Comparison of ENCODE assay signal across 21 cellular contexts in the genomic region with DNA sequence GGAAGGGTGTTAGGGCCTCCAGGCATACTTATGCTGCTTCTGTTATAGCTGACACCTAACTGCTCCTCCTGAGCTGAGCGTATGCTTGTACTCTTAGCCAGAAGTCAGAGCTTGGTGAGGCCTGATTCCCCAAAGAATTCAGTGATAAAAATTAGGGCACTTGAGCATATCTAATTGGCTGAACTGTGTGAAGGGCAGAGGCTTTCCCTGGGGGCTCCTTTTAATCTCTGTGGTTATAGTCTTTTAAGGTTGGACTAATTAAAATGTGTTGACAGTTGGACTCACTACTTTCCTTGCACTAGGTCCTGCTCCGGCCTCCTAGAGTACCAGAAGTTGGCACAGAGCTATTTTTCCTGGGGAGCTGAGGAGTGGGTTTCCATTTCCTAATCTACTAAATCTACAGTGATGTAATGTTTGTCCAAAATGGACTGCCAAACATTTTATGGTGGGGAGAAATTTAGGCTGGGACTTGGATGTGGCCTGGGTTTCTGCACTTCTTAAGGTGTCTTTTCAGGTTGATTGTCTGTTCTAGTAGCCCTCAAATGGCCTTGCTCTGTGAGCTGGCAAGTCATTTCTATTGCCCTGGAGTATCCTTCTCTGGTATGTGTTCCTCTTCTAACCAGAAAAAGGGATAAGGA. TPM values are rescaled to one million over a fixed set of nuclear protein-coding genes. Genes with fewer than 3 reads are reported as not detected.
A peak's percentile ranks its signal among the peaks of the same experiment; 100 is the strongest.
DNase-seq lines count a peak whose midpoint lies in the region; ATAC-seq and TF ChIP-seq lines count a peak whose summit lies in the region.
"Had no signal": no experiment of that assay in that cellular context is flagged by ENCODE, and none has a peak within 500 bp of the region (broad histone marks: within the 10 kb centered on the region; RNA-seq: fewer than 3 reads in every experiment).

No MANE protein-coding gene starts in this region.

- H3K79me2 ChIP-seq in OCI-LY7 (ENCODE audit: insufficient read depth, low read depth, low read length) (peaks cover 6% of the 10 kb centered on the region; the same call in 1 of the 2 replicates), PC-3 (ENCODE audit: low read length) (peaks cover 56% of the 10 kb centered on the region)

- no peaks in the 10 kb centered on the region for H3K9me3 ChIP-seq in BLaER1 treated with 17β-estradiol and CSF1 and Interleukin-3, amounts not matched to agents 10 nM and 100 nM (replicated peaks in 1 of 11)
- no peaks in the 10 kb centered on the region for H3K9me3 ChIP-seq in CD8-positive, alpha-beta T cell (ENCODE audit: low read length)
- H3K9me3 ChIP-seq in OCI-LY7 (ENCODE audit: low read length), result no peaks in the 10 kb centered on the region
- H3K9me3 ChIP-seq in BE2C, result no peaks in the 10 kb centered on the region
- no peaks in the 10 kb centered on the region for H3K9me3 ChIP-seq in PC-3 (ENCODE audit: low read length)
- H3K9me3 ChIP-seq: transverse colon had no signal

- peaks cover 85% of the 10 kb centered on the region for H3K4me1 Mint-ChIP-seq in CD8-positive, alpha-beta T cell (ENCODE audit: low read depth)
- peaks cover 48 to 96% (median 89%) of the 10 kb centered on the region in 4 donors for H3K4me1 Mint-ChIP-seq in naive thymus-derived CD8-positive, alpha-beta T cell

- H3K4me2 ChIP-seq in BLaER1 treated with 17β-estradiol and CSF1 and Interleukin-3, amounts not matched to agents 10 nM and 100 nM, result peak overlapping the region in 10 of 11 experiments; percentile 9 to 83 (median 70); a peak in 17 of 22 replicates
- peak overlapping the region; percentile 27; the same call in 1 of the 2 replicates for H3K4me2 ChIP-seq in OCI-LY7 (ENCODE audit: low read length)
- H3K4me2 ChIP-seq in PC-3 (ENCODE audit: low read length), result no peak overlapping the region
- H3K4me2 ChIP-seq: smooth muscle cell had no signal

- H3K36me3 Mint-ChIP-seq in CD8-positive, alpha-beta T cell, result peaks cover 24% of the 10 kb centered on the region
- H3K36me3 Mint-ChIP-seq in naive thymus-derived CD8-positive, alpha-beta T cell, result peaks cover 0 to 16% (median 2%) of the 10 kb centered on the region in 3 donors

- no peak for ATAC-seq in CD8-positive, alpha-beta T cell
- no peak for ATAC-seq in naive thymus-derived CD8-positive, alpha-beta T cell
- ATAC-seq in PC-3, result no peak
- ATAC-seq: left lobe of liver; stimulated activated naive CD8-positive, alpha-beta T cell treated with anti-CD3 and anti-CD28 coated beads, Interleukin-15, Interleukin-2, amounts not matched to agents 100 U/mL and 50 U/mL, for 24 hours had no signal

- no peak overlapping the region for H3K4me3 ChIP-seq in BLaER1 treated with 17β-estradiol and CSF1 and Interleukin-3, amounts not matched to agents 10 nM and 100 nM
- no peak overlapping the region for H3K4me3 ChIP-seq in CD8-positive, alpha-beta T cell (ENCODE audit: low read depth, low read length)
- H3K4me3 ChIP-seq in OCI-LY7 (ENCODE audit: low read depth, low read length, poor library complexity, severe bottlenecking), result no peak overlapping the region
- no peak overlapping the region for H3K4me3 ChIP-seq in BE2C (ENCODE audit: low read depth, low read length)
- H3K4me3 ChIP-seq in PC-3 (ENCODE audit: low read length), result no peak overlapping the region
- H3K4me3 ChIP-seq: smooth muscle cell, transverse colon had no signal

- peak overlapping the region in 1 of 11 experiments; percentile 31; a peak in 2 of 22 replicates for H3K27ac ChIP-seq in BLaER1 treated with 17β-estradiol and CSF1 and Interleukin-3, amounts not matched to agents 10 nM and 100 nM
- H3K27ac ChIP-seq in CD8-positive, alpha-beta T cell (ENCODE audit: low read depth, low read length), result no peak overlapping the region
- H3K27ac ChIP-seq in OCI-LY7 (ENCODE audit: low read depth, low read length, poor library complexity, severe bottlenecking) (no peak overlapping the region), PC-3 (ENCODE audit: low read length) (no peak overlapping the region)
- H3K27ac ChIP-seq: transverse colon had no signal

- H3K9ac ChIP-seq in BLaER1 treated with 17β-estradiol and CSF1 and Interleukin-3, amounts not matched to agents 10 nM and 100 nM, result peak overlapping the region in 4 of 11 experiments; percentile 3 to 48 (median 32); a peak in 6 of 22 replicates
- no peak overlapping the region for H3K9ac ChIP-seq in PC-3 (ENCODE audit: low read length)

- H3K27me3 Mint-ChIP-seq in CD8-positive, alpha-beta T cell (ENCODE audit: low read depth), result no peaks in the 10 kb centered on the region
- H3K27me3 Mint-ChIP-seq in naive thymus-derived CD8-positive, alpha-beta T cell, result no peaks in the 10 kb centered on the region
- H3K27me3 Mint-ChIP-seq: brain had no signal

- peaks cover 46 to 82% (median 64%) of the 10 kb centered on the region in 10 experiments for H3K4me1 ChIP-seq in BLaER1 treated with 17β-estradiol and CSF1 and Interleukin-3, amounts not matched to agents 10 nM and 100 nM
- peaks cover 75% of the 10 kb centered on the region for H3K4me1 ChIP-seq in CD8-positive, alpha-beta T cell (ENCODE audit: insufficient read depth, low read length)
- H3K4me1 ChIP-seq in OCI-LY7 (ENCODE audit: insufficient read depth, low read length, poor library complexity, severe bottlenecking) (peaks cover 45% of the 10 kb centered on the region), BE2C (no peaks in the 10 kb centered on the region), PC-3 (ENCODE audit: insufficient read depth, low read length) (peaks cover 13% of the 10 kb centered on the region)

- H3K9me2 ChIP-seq in OCI-LY7 (ENCODE audit: insufficient read depth, low read length) (no peaks in the 10 kb centered on the region), PC-3 (replicated peaks; ENCODE audit: low read length) (no peaks in the 10 kb centered on the region)

- H3K27ac Mint-ChIP-seq in CD8-positive, alpha-beta T cell, result peak overlapping the region; percentile 41
- H3K27ac Mint-ChIP-seq in naive thymus-derived CD8-positive, alpha-beta T cell, result peak overlapping the region in 9 of 10 donors; percentile 33 to 83 (median 63)

- H3K9me3 Mint-ChIP-seq in CD8-positive, alpha-beta T cell, result no peaks in the 10 kb centered on the region
- H3K9me3 Mint-ChIP-seq in naive thymus-derived CD8-positive, alpha-beta T cell, result no peaks in the 10 kb centered on the region
- H3K9me3 Mint-ChIP-seq: brain had no signal

- H3K36me3 ChIP-seq in BLaER1 treated with 17β-estradiol and CSF1 and Interleukin-3, amounts not matched to agents 10 nM and 100 nM, result peaks cover 0 to 13% (median 0%) of the 10 kb centered on the region in 11 experiments; a peak in 8 of 22 replicates
- no peaks in the 10 kb centered on the region for H3K36me3 ChIP-seq in CD8-positive, alpha-beta T cell (ENCODE audit: insufficient read depth, low read length)
- H3K36me3 ChIP-seq in OCI-LY7 (ENCODE audit: insufficient read depth, low read length), result no peaks in the 10 kb centered on the region
- no peaks in the 10 kb centered on the region for H3K36me3 ChIP-seq in BE2C
- H3K36me3 ChIP-seq in PC-3 (ENCODE audit: low read depth, low read length), result no peaks in the 10 kb centered on the region
- H3K36me3 ChIP-seq: transverse colon had no signal

- DNase-seq in CD8-positive, alpha-beta T cell, result no peak
- DNase-seq in OCI-LY7 (ENCODE audit: low spot score) (no peak), BE2C (no peak), nucleus accumbens (lab: John Stamatoyannopoulos, UW) (no peak), PC-3 (no peak)
- no peak for DNase-seq in naive thymus-derived CD8-positive, alpha-beta T cell
- DNase-seq: activated CD4-positive, alpha-beta T cell treated with anti-CD3 and anti-CD28 coated beads for 4 hours; EL; erythroblast; foreskin fibroblast; midbrain; NCI-H748 treated with DMSO at 0.1 percent for 48 hours; retina; SHP77 treated with DMSO at 0.1 percent for 48 hours; stimulated activated CD4-positive, alpha-beta T cell treated with anti-CD3 and anti-CD28 coated beads, Interleukin-4, amount 100 ng/mL, for 1 hour; stimulated activated naive CD8-positive, alpha-beta T cell treated with anti-CD3 and anti-CD28 coated beads, Interleukin-15, Interleukin-2, amounts not matched to agents 100 U/mL and 50 U/mL, for 24 hours; transverse colon had no signal

- H3F3A ChIP-seq in PC-3 (ENCODE audit: low read length, unreplicated experiment), result no peaks in the 10 kb centered on the region

- no peak for TF ChIP-seq CTCF in CD8-positive, alpha-beta T cell (IDR thresholded peaks at IDR 0.05)
- TF ChIP-seq CTCF in OCI-LY7 (conservative IDR thresholded peaks at IDR 0.05; ENCODE audit: low read length), result no peak
- no peak for TF ChIP-seq CTCF in BE2C (IDR thresholded peaks at IDR 0.05; ENCODE audit: low read depth, low read length)
- no peak for TF ChIP-seq CTCF in PC-3 (conservative IDR thresholded peaks at IDR 0.05; ENCODE audit: low read depth, low read length)

- POLR2A ChIA-PET in CD8-positive, alpha-beta T cell (lab: Charles Lee), result interaction anchor here (0.5 to 1.5 kb wide), 4 partner anchors 9 to 495 kb away, joined by 3 to 4 read pairs (median 3); no protein-coding TSS in a partner anchor
- POLR2A ChIA-PET in OCI-LY7 (lab: Charles Lee) (interaction anchor here (0.7 to 3.6 kb wide), 3 partner anchors 9 to 21 kb away, joined by 4 to 14 read pairs (median 7); a partner anchor contains a TSS), PC-3 (lab: Charles Lee; ENCODE audit: unreplicated experiment) (no interaction called here)
- POLR2A ChIA-PET in naive thymus-derived CD8-positive, alpha-beta T cell (lab: Charles Lee), result interaction anchor here (0.6 to 3.3 kb wide), 6 partner anchors 14 to 220 kb away, joined by 3 to 14 read pairs (median 3); no protein-coding TSS in a partner anchor

- CTCF ChIA-PET in CD8-positive, alpha-beta T cell (lab: Charles Lee), result interaction anchor here (0.9 to 8.0 kb wide), 3 partner anchors 8 to 24 kb away, joined by 3 to 63 read pairs (median 6); a partner anchor contains a TSS
- CTCF ChIA-PET in OCI-LY7 (lab: Charles Lee; ENCODE audit: unreplicated experiment), result interaction anchor here (0.9 kb wide), 1 partner anchor 14 kb away, joined by 4 read pairs; no protein-coding TSS in a partner anchor
- CTCF ChIA-PET in PC-3 (lab: Charles Lee), result no interaction called here

- H3K4me3 Mint-ChIP-seq in CD8-positive, alpha-beta T cell, result no peak overlapping the region
- peak overlapping the region in 3 of 10 donors; percentile 0 to 34 (median 5) for H3K4me3 Mint-ChIP-seq in naive thymus-derived CD8-positive, alpha-beta T cell
- H3K4me3 Mint-ChIP-seq: brain had no signal

- intact Hi-C loops in CD8-positive, alpha-beta T cell (cut with DNase I, micrococcal nuclease), result loop anchor here in 1 of 2 experiments (2.0 kb wide), 1 partner anchor 13 kb away; no protein-coding TSS in a partner anchor
- intact Hi-C loops in OCI-LY7 (cut with micrococcal nuclease; ENCODE audit: unreplicated experiment) (no loop called here), PC-3 (cut with micrococcal nuclease) (no loop called here)

- BruUV-seq in OCI-LY7 (replicated peaks; lab: Mats Ljungman, UMichigan) (no TSS peak), PC-3 (replicated peaks; lab: Mats Ljungman, UMichigan) (no TSS peak)

- no peak overlapping the region for H2AFZ ChIP-seq in OCI-LY7 (ENCODE audit: low read length)
- H2AFZ ChIP-seq in PC-3 (ENCODE audit: low read length), result no peak overlapping the region

- no peaks in the 10 kb centered on the region for H3K27me3 ChIP-seq in BLaER1 treated with 17β-estradiol and CSF1 and Interleukin-3, amounts not matched to agents 10 nM and 100 nM
- no peaks in the 10 kb centered on the region for H3K27me3 ChIP-seq in CD8-positive, alpha-beta T cell (ENCODE audit: insufficient read depth, low read length)
- H3K27me3 ChIP-seq in BE2C, result no peaks in the 10 kb centered on the region
- no peaks in the 10 kb centered on the region for H3K27me3 ChIP-seq in PC-3 (ENCODE audit: low read length)
- H3K27me3 ChIP-seq: transverse colon had no signal

- peaks cover 0 to 72% (median 10%) of the 10 kb centered on the region in 11 experiments; a peak in 14 of 22 replicates for H4K20me1 ChIP-seq in BLaER1 treated with 17β-estradiol and CSF1 and Interleukin-3, amounts not matched to agents 10 nM and 100 nM
- peaks cover 10% of the 10 kb centered on the region; the same call in 1 of the 2 replicates for H4K20me1 ChIP-seq in OCI-LY7 (ENCODE audit: insufficient read depth, low read length)
- no peaks in the 10 kb centered on the region for H4K20me1 ChIP-seq in PC-3 (ENCODE audit: low read length)

RNA-seq across cellular contexts. Expression of a gene that starts 18.4 kb away (rescaled TPM):
- 10 to 100 TPM; 72.5 to 84.3 TPM for total RNA-seq in CD8-positive, alpha-beta T cell
- 20.9 and 21.0 TPM in 2 replicates for total RNA-seq in OCI-LY7 (2014; rRNA removed; shearing (Covaris generic))
- total RNA-seq in OCI-LY7 (2022) (49.1 and 55.4 TPM in 2 replicates), PC-3 (2014; rRNA removed) (22.8 and 31.9 TPM in 2 replicates)
- 100 to 1,000 TPM in 1 of 2 experiments, 10 to 100 TPM in 1; 98.7 to 101 TPM for total RNA-seq in naive thymus-derived CD8-positive, alpha-beta T cell
- polyA plus RNA-seq in naive thymus-derived CD8-positive, alpha-beta T cell, result 10 to 100 TPM; 33.4 to 39.0 (median 38.9) TPM
- polyA plus RNA-seq in BE2C (2012; ENCODE audit: insufficient read depth, insufficient read length, low read depth), result 29.2 TPM

RNA-seq across cellular contexts. Expression of a gene that starts 33.1 kb away (rescaled TPM):
- 100 to 1,000 TPM; 125 to 127 TPM for total RNA-seq in CD8-positive, alpha-beta T cell
- total RNA-seq in OCI-LY7 (2014; rRNA removed; shearing (Covaris generic)), result 20.9 and 26.2 TPM in 2 replicates
- total RNA-seq in OCI-LY7 (2022) (54.8 and 57.8 TPM in 2 replicates), PC-3 (2014; rRNA removed) (31.2 and 33.5 TPM in 2 replicates)
- 10 to 100 TPM; 78.4 to 79.3 TPM for total RNA-seq in naive thymus-derived CD8-positive, alpha-beta T cell
- 100 to 1,000 TPM; 125 to 175 (median 144) TPM for polyA plus RNA-seq in naive thymus-derived CD8-positive, alpha-beta T cell
- polyA plus RNA-seq in BE2C (2012; ENCODE audit: insufficient read depth, insufficient read length, low read depth), result 130 TPM
